Comparison of ENCODE assay signal across 2 cellular contexts in the genomic region with DNA sequence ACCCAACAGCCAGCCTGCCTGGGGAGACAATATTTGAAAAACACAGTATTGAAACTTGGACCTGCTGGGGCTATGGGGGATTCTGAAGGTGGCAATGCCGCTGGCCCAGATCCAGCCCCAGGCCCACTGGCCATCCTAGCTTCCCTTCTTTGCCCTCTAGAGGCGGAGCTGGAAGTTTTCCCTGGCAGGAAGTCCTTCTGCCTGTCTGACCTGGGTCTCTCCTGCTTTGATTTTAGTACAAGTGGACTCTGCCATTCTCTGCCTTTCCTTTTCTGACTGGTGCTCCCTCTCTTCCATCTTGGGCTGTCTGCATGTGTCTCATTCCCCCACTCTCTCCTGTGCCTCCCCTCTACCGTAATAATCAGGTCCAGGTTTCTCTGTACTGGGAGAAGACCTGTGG.
TF ChIP-seq lines count a peak whose summit lies in the region.

No MANE protein-coding gene starts in this region.

TF ChIP-seq in IMR-90, 13 proteins besides CTCF, POLR2A, EP300 and RAD21:
- TF ChIP-seq RCOR1 (IDR thresholded peaks at IDR 0.05; ENCODE audit: insufficient replicate concordance, low read length) (no peak), CHD1 (IDR thresholded peaks at IDR 0.05; ENCODE audit: low read depth, low read length) (no peak), FOS (IDR thresholded peaks at IDR 0.05; ENCODE audit: low read depth, low read length) (no peak), NFE2L2 (IDR thresholded peaks at IDR 0.05; ENCODE audit: low read depth, low read length) (no peak), SMC3 (IDR thresholded peaks at IDR 0.05; ENCODE audit: low read depth, low read length) (no peak), BHLHE40 (IDR thresholded peaks at IDR 0.05; ENCODE audit: low read depth, low read length) (no peak), MAZ (IDR thresholded peaks at IDR 0.05; ENCODE audit: borderline replicate concordance, low read depth, low read length) (no peak), MAFK (IDR thresholded peaks at IDR 0.05; ENCODE audit: low read depth, low read length) (no peak), MXI1 (IDR thresholded peaks at IDR 0.05; ENCODE audit: borderline replicate concordance, low read depth, low read length) (no peak), RFX5 (IDR thresholded peaks at IDR 0.05; ENCODE audit: low read depth, low read length) (no peak)
- TF ChIP-seq, protein P1, sequence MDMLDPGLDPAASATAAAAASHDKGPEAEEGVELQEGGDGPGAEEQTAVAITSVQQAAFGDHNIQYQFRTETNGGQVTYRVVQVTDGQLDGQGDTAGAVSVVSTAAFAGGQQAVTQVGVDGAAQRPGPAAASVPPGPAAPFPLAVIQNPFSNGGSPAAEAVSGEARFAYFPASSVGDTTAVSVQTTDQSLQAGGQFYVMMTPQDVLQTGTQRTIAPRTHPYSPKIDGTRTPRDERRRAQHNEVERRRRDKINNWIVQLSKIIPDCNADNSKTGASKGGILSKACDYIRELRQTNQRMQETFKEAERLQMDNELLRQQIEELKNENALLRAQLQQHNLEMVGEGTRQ (IDR thresholded peaks at IDR 0.05; ENCODE audit: low read depth, low read length), result no peak
- TF ChIP-seq, protein P2, sequence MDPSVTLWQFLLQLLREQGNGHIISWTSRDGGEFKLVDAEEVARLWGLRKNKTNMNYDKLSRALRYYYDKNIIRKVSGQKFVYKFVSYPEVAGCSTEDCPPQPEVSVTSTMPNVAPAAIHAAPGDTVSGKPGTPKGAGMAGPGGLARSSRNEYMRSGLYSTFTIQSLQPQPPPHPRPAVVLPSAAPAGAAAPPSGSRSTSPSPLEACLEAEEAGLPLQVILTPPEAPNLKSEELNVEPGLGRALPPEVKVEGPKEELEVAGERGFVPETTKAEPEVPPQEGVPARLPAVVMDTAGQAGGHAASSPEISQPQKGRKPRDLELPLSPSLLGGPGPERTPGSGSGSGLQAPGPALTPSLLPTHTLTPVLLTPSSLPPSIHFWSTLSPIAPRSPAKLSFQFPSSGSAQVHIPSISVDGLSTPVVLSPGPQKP (IDR thresholded peaks at IDR 0.05; ENCODE audit: borderline replicate concordance, low read depth, low read length), result no peak

TF ChIP-seq in K562, 482 proteins besides CTCF, POLR2A, EP300 and RAD21:
- TF ChIP-seq BCOR (IDR thresholded peaks at IDR 0.05) (peak; percentile 64; the same call in 1 of the 2 replicates), KDM1A (IDR thresholded peaks at IDR 0.05) (peak in 1 of 2 experiments; percentile 47; a peak in 1 of 4 replicates), ARID3A (IDR thresholded peaks at IDR 0.05; ENCODE audit: borderline replicate concordance, low read depth, low read length) (no peak), RBM25 (IDR thresholded peaks at IDR 0.05; ENCODE audit: low read depth, low read length, severe bottlenecking) (peak; percentile 52)
